Comparison of ENCODE assay signal across 8 cellular contexts in the genomic region with DNA sequence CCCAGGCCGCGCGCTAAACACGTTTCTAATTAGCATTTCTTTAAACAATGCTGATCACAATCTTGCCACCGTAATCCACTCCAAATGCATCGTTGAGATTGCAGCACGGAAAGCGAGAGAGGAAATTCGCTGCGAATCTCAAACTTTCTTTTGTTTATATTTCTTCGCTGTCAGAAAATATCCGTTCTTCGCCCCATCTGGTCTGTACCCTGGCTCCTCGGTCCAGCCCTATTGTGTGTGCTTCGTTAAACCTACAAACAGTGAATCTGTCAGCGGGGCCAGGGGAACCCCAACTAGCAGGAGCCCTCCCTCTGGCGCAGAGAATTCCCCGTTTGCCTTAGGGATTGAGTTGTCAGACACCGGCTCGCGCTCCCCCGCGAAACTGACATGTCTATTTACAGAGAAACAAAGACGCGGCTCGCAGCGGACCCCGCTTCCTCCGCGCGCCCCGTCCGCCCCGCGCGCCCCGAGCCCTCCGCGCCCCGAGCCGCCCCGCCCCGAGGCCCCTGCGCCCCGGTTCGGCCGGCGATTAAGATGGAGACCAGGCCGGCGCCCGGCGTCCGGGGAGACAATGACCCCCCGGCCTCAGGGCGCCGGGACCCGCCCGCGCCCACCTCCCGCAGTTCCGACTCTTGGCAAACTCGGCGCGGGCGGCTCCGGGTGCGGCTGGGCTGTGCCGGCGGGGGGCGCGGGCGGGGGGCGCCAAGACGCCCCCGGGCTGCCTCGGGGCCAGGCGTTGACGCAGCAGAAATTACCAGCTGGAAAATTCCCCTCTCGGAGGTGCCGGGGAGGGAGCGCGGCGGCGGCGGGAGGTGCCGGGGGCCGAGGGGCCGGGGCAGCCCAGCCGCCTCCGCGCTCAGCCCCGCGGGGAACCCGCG. TPM values are rescaled to one million over a fixed set of nuclear protein-coding genes. Genes with fewer than 3 reads are reported as not detected.
DNase-seq lines count a peak whose midpoint lies in the region; ATAC-seq and TF ChIP-seq lines count a peak whose summit lies in the region.

No MANE protein-coding gene starts in this region.

- H3K9me3 ChIP-seq in cardiac muscle cell (ENCODE audit: low read depth) (no peaks in the 10 kb centered on the region), left ventricle myocardium inferior (replicated peaks) (no peaks in the 10 kb centered on the region), gastrocnemius medialis (no peaks in the 10 kb centered on the region), Karpas-422 (ENCODE audit: low read length) (no peaks in the 10 kb centered on the region)

- DNase-seq in cardiac muscle cell (ENCODE audit: low read depth in 1 of 2, low spot score in 1 of 2) (peak in 1 of 2 donors; percentile 49), cardiac septum (ENCODE audit: low spot score) (no peak), WTC11 (ENCODE audit: low spot score) (peak; percentile 50), left ventricle myocardium inferior (no peak), gastrocnemius medialis (no peak), Karpas-422 (no peak), cortex of kidney (lab: John Stamatoyannopoulos, UW) (no peak), DMS153 treated with DMSO at 0.1 percent for 48 hours (lab: John Stamatoyannopoulos, UW; ENCODE audit: unreplicated experiment) (no peak)

- no peaks in the 10 kb centered on the region for H4K20me1 ChIP-seq in Karpas-422 (ENCODE audit: insufficient read depth, low read depth, low read length)

- H3K27ac Mint-ChIP-seq in WTC11: no peak overlapping the region

- no peaks in the 10 kb centered on the region for H3K9me2 ChIP-seq in Karpas-422 (replicated peaks; ENCODE audit: insufficient read depth, low read length)

- no peak overlapping the region for H2AFZ ChIP-seq in Karpas-422 (ENCODE audit: low read length)

- H3K4me1 Mint-ChIP-seq in WTC11: peaks cover 35% of the 10 kb centered on the region

- intact Hi-C loops in cardiac septum (cut with DNase I): loop anchor here (5.0 kb wide), 1 partner anchor 32 kb away; the partner anchor contains the start of gene ABHD16B
- intact Hi-C loops in left ventricle myocardium inferior (cut with micrococcal nuclease): no loop called here
- intact Hi-C loops in gastrocnemius medialis (cut with DNase I; ENCODE audit: low total_unique reads): loop anchor here (2.0 kb wide), 2 partner anchors 35 to 65 kb away; partner anchors contain the start of genes DNAJC5 and TPD52L2

- H3K4me3 Mint-ChIP-seq in WTC11: peak overlapping the region; percentile 78

- H3K27ac ChIP-seq in cardiac muscle cell (peak overlapping the region; percentile 2), left ventricle myocardium inferior (replicated peaks) (peak overlapping the region; percentile 92), gastrocnemius medialis (peak overlapping the region; percentile 43 to 78 (median 65)), Karpas-422 (ENCODE audit: low read length) (no peak overlapping the region)

- in situ Hi-C loops in gastrocnemius medialis (cut with MboI; ENCODE audit: low sequenced_read_pairs in 4 of 4): no loop called here

- TF ChIP-seq CTCF in cardiac muscle cell (IDR thresholded peaks at IDR 0.05; ENCODE audit: low read depth, low read length): no peak
- TF ChIP-seq CTCF in WTC11 (IDR thresholded peaks at IDR 0.05): no peak
- no peak for TF ChIP-seq CTCF in left ventricle myocardium inferior (IDR thresholded peaks at IDR 0.05; ENCODE audit: borderline replicate concordance)
- no peak for TF ChIP-seq CTCF in gastrocnemius medialis (IDR thresholded peaks at IDR 0.05 in 4 of 5, conservative IDR thresholded peaks at IDR 0.05 in 1 of 5)

- H3K36me3 ChIP-seq in cardiac muscle cell: no peaks in the 10 kb centered on the region
- no peaks in the 10 kb centered on the region for H3K36me3 ChIP-seq in left ventricle myocardium inferior
- H3K36me3 ChIP-seq in gastrocnemius medialis: no peaks in the 10 kb centered on the region
- no peaks in the 10 kb centered on the region for H3K36me3 ChIP-seq in Karpas-422 (ENCODE audit: insufficient read depth, low read length)

- H3K79me2 ChIP-seq in Karpas-422 (ENCODE audit: low read length): no peaks in the 10 kb centered on the region

- H3K4me3 ChIP-seq in cardiac muscle cell: peak overlapping the region; percentile 99
- H3K4me3 ChIP-seq in left ventricle myocardium inferior: peak overlapping the region; percentile 89
- H3K4me3 ChIP-seq in gastrocnemius medialis: peak overlapping the region; percentile 54 to 71 (median 58)
- H3K4me3 ChIP-seq in Karpas-422 (ENCODE audit: low read length): no peak overlapping the region

- H3K4me1 ChIP-seq in cardiac muscle cell (ENCODE audit: low read depth): peaks cover 37% of the 10 kb centered on the region
- H3K4me1 ChIP-seq in left ventricle myocardium inferior: peaks cover 85% of the 10 kb centered on the region
- peaks cover 3 to 15% of the 10 kb centered on the region in 2 donors for H3K4me1 ChIP-seq in gastrocnemius medialis
- no peaks in the 10 kb centered on the region for H3K4me1 ChIP-seq in Karpas-422 (ENCODE audit: low read length)

- peaks cover 42% of the 10 kb centered on the region for H3K27me3 Mint-ChIP-seq in WTC11 (ENCODE audit: low read depth)

- H3K36me3 Mint-ChIP-seq in WTC11: no peaks in the 10 kb centered on the region

- H3K4me2 ChIP-seq in Karpas-422 (ENCODE audit: low read depth, low read length, poor library complexity, severe bottlenecking): no peak overlapping the region

- H3K9ac ChIP-seq in Karpas-422 (ENCODE audit: low read length): no peak overlapping the region

- CTCF ChIA-PET in WTC11 (lab: Charles Lee): interaction anchor here (0.6 to 2.7 kb wide), 4 partner anchors 21 to 55 kb away, joined by 3 to 9 read pairs (median 4); no protein-coding TSS in a partner anchor

- no peak for TF ChIP-seq POLR2A in gastrocnemius medialis (IDR thresholded peaks at IDR 0.05)

- ATAC-seq in WTC11 (no peak), gastrocnemius medialis (peak; percentile 1 to 2)

- POLR2A ChIA-PET in WTC11 (lab: Charles Lee): interaction anchor here (0.6 kb wide), 1 partner anchor 34 kb away, joined by 3 read pairs; no protein-coding TSS in a partner anchor

- no peaks in the 10 kb centered on the region for H3K27me3 ChIP-seq in cardiac muscle cell
- H3K27me3 ChIP-seq in left ventricle myocardium inferior (ENCODE audit: low read depth): no peaks in the 10 kb centered on the region
- H3K27me3 ChIP-seq in gastrocnemius medialis: peaks cover 0 to 6% (median 0%) of the 10 kb centered on the region in 3 donors
- H3K27me3 ChIP-seq in Karpas-422 (ENCODE audit: low read length): no peaks in the 10 kb centered on the region

- no peaks in the 10 kb centered on the region for H3K9me3 Mint-ChIP-seq in WTC11

TF ChIP-seq in WTC11, 78 proteins besides CTCF, POLR2A, EP300 and RAD21 (continues in another document):
- TF ChIP-seq FOXK1 (CRISPR knock-in tag; IDR thresholded peaks at IDR 0.05): no peak
- TF ChIP-seq, protein P1, sequence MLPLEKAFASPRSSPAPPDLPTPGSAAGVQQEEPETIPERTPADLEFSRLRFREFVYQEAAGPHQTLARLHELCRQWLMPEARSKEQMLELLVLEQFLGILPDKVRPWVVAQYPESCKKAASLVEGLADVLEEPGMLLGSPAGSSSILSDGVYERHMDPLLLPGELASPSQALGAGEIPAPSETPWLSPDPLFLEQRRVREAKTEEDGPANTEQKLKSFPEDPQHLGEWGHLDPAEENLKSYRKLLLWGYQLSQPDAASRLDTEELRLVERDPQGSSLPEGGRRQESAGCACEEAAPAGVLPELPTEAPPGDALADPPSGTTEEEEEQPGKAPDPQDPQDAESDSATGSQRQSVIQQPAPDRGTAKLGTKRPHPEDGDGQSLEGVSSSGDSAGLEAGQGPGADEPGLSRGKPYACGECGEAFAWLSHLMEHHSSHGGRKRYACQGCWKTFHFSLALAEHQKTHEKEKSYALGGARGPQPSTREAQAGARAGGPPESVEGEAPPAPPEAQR (CRISPR knock-in tag; IDR thresholded peaks at IDR 0.05): no peak
- TF ChIP-seq USF2 (CRISPR knock-in tag; IDR thresholded peaks at IDR 0.05): no peak
- TF ChIP-seq ZNF138 (CRISPR knock-in tag; conservative IDR thresholded peaks at IDR 0.05): no peak
- TF ChIP-seq GTF2I (CRISPR knock-in tag; conservative IDR thresholded peaks at IDR 0.05): no peak
- TF ChIP-seq FOXJ3 (CRISPR knock-in tag; IDR thresholded peaks at IDR 0.05; ENCODE audit: borderline replicate concordance): no peak

RNA-seq across cellular contexts. Expression of gene ZBTB46, which starts 0.9 kb away (rescaled TPM):
- total RNA-seq in cardiac muscle cell (43.1 and 53.4 TPM in 2 replicates), cardiac septum (17.4 TPM), WTC11 (2021) (18.9 to 20.1 TPM (median 20.1 TPM) in 3 replicates), left ventricle myocardium inferior (13.6 TPM), gastrocnemius medialis (1 to 10 TPM; 4.3 to 7.1 (median 5.6) TPM)
- polyA plus RNA-seq in cardiac muscle cell: 24.1 and 24.5 TPM in 2 replicates
- 0.18 TPM in 1 of 2 replicates, not detected in the other for total RNA-seq in Karpas-422 (2014; rRNA removed; shearing (Covaris generic); ENCODE audit: low replicate concordance)

RNA-seq across cellular contexts. Expression of gene ABHD16B, which starts 31.1 kb away (rescaled TPM):
- total RNA-seq in cardiac muscle cell (not detected in 2 replicates), cardiac septum (not detected), WTC11 (2021) (0.11 TPM in 1 of 3 replicates, not detected in the others), left ventricle myocardium inferior (not detected), gastrocnemius medialis (not detected)
- 3.4 and 4.6 TPM in 2 replicates for polyA plus RNA-seq in cardiac muscle cell
- not detected in 2 replicates for total RNA-seq in Karpas-422 (2014; rRNA removed; shearing (Covaris generic); ENCODE audit: low replicate concordance)

RNA-seq across cellular contexts. Expression of gene TPD52L2, which starts 34.9 kb away (rescaled TPM):
- total RNA-seq in cardiac muscle cell (103 and 105 TPM in 2 replicates), cardiac septum (72.0 TPM), WTC11 (2021) (80.8 to 87.2 TPM (median 85.6 TPM) in 3 replicates), left ventricle myocardium inferior (72.0 TPM), gastrocnemius medialis (10 to 100 TPM; 57.7 to 92.4 (median 59.8) TPM)
- polyA plus RNA-seq in cardiac muscle cell: 114 and 121 TPM in 2 replicates
- 25.9 and 38.3 TPM in 2 replicates for total RNA-seq in Karpas-422 (2014; rRNA removed; shearing (Covaris generic); ENCODE audit: low replicate concordance)
